8 cellular contexts compared by ENCODE assay signal in genomic region chr9:114156311-114156657, GRCh38. TPM values are rescaled to one million over a fixed set of nuclear protein-coding genes. Genes with fewer than 3 reads are reported as not detected.
DNase-seq lines count a peak whose midpoint lies in the region; ATAC-seq and TF ChIP-seq lines count a peak whose summit lies in the region.

No MANE protein-coding gene starts in this region.

- H3K9ac ChIP-seq in skeletal muscle tissue (ENCODE audit: low read depth in 1 of 3, low read length in 3 of 3) = peak overlapping the region; percentile 63 to 74 (median 71)

- peak overlapping the region; percentile 88 for H3K4me2 ChIP-seq in hepatocyte

- peak overlapping the region; percentile 81 for H3K4me3 Mint-ChIP-seq in activated naive CD4-positive, alpha-beta T cell treated with anti-CD3 and anti-CD28 coated beads for 36 hours

- no peaks in the 10 kb centered on the region for H3K36me3 ChIP-seq in hepatocyte (replicated peaks; ENCODE audit: insufficient read depth, low read depth)
- H3K36me3 ChIP-seq in skeletal muscle tissue (ENCODE audit: control insufficient read depth in 3 of 3, insufficient read depth in 3 of 3, low read length in 3 of 3) = no peaks in the 10 kb centered on the region

- CTCF ChIA-PET in activated naive CD4-positive, alpha-beta T cell treated with anti-CD3 and anti-CD28 coated beads for 36 hours (lab: Charles Lee) = interaction anchor here (1.9 to 5.6 kb wide), 3 partner anchors 48 to 135 kb away, joined by 7 to 38 read pairs (median 13); no protein-coding TSS in a partner anchor

- H3K27me3 Mint-ChIP-seq in activated naive CD4-positive, alpha-beta T cell treated with anti-CD3 and anti-CD28 coated beads for 36 hours (ENCODE audit: low read depth) = peaks cover 25% of the 10 kb centered on the region

- intact Hi-C loops in activated naive CD4-positive, alpha-beta T cell treated with anti-CD3 and anti-CD28 coated beads for 36 hours (cut with micrococcal nuclease) = loop anchor here (10.0 kb wide), 1 partner anchor 239 kb away; no protein-coding TSS in a partner anchor

- H3K36me3 Mint-ChIP-seq in activated naive CD4-positive, alpha-beta T cell treated with anti-CD3 and anti-CD28 coated beads for 36 hours (ENCODE audit: low read depth) = no peaks in the 10 kb centered on the region

- H3K4me1 Mint-ChIP-seq in activated naive CD4-positive, alpha-beta T cell treated with anti-CD3 and anti-CD28 coated beads for 36 hours (ENCODE audit: low read depth) = peaks cover 16% of the 10 kb centered on the region

- no peak for TF ChIP-seq CTCF in hepatocyte (IDR thresholded peaks at IDR 0.05; ENCODE audit: poor library complexity)

- peaks cover 14% of the 10 kb centered on the region for H4K20me1 ChIP-seq in hepatocyte (ENCODE audit: insufficient read depth, poor library complexity, severe bottlenecking)

- H3K9me3 ChIP-seq in hepatocyte (ENCODE audit: low read depth) (no peaks in the 10 kb centered on the region), skeletal muscle tissue (ENCODE audit: control insufficient read depth in 3 of 3, low read length in 3 of 3) (no peaks in the 10 kb centered on the region)

- H3K4me1 ChIP-seq in hepatocyte (ENCODE audit: insufficient read depth) = peaks cover 48% of the 10 kb centered on the region
- H3K4me1 ChIP-seq in skeletal muscle tissue (ENCODE audit: control insufficient read depth in 3 of 3, insufficient read depth in 3 of 3, low read length in 3 of 3) = peaks cover 18 to 34% (median 20%) of the 10 kb centered on the region in 3 donors

- peaks cover 52% of the 10 kb centered on the region for H3K79me2 ChIP-seq in hepatocyte

- H3K27me3 ChIP-seq in hepatocyte (no peaks in the 10 kb centered on the region), skeletal muscle tissue (ENCODE audit: control insufficient read depth in 3 of 3, insufficient read depth in 3 of 3, low read length in 3 of 3) (peaks cover 13 to 27% (median 15%) of the 10 kb centered on the region in 3 donors)

- H3K4me3 ChIP-seq in hepatocyte (peak overlapping the region; percentile 98), skeletal muscle tissue (ENCODE audit: low read length in 3 of 3) (peak overlapping the region; percentile 54 to 60 (median 56))

- DNase-seq in NAMALWA (ENCODE audit: low spot score) (peak; percentile 16), hepatocyte (ENCODE audit: low spot score) (peak; percentile 50), NCI-H1930 (lab: John Stamatoyannopoulos, UW) (no peak), NCI-H187 (lab: John Stamatoyannopoulos, UW) (no peak)
- peak; percentile 43 for DNase-seq in activated naive CD4-positive, alpha-beta T cell treated with anti-CD3 and anti-CD28 coated beads for 36 hours
- no peak for DNase-seq in stimulated activated CD8-positive, alpha-beta memory T cell treated with anti-CD3 and anti-CD28 coated beads, Interleukin-4, amount 100 ng/mL, for 48 hours

- H3K27ac ChIP-seq in hepatocyte = peak overlapping the region; percentile 90
- peak overlapping the region; percentile 66 for H3K27ac ChIP-seq in skeletal muscle tissue (ENCODE audit: low read depth, low read length)

- peak overlapping the region; percentile 62 for H3K27ac Mint-ChIP-seq in activated naive CD4-positive, alpha-beta T cell treated with anti-CD3 and anti-CD28 coated beads for 36 hours

- ATAC-seq in HG03095 (IDR thresholded peaks at IDR 0.05; ENCODE audit: unreplicated experiment) = no peak

- no peaks in the 10 kb centered on the region for H3K9me2 ChIP-seq in hepatocyte (replicated peaks; ENCODE audit: insufficient read depth)

- H2AFZ ChIP-seq in hepatocyte = peak overlapping the region; percentile 76

- no peaks in the 10 kb centered on the region for H3K9me3 Mint-ChIP-seq in activated naive CD4-positive, alpha-beta T cell treated with anti-CD3 and anti-CD28 coated beads for 36 hours

- 2% methylated on average over 17 of the region's 19 CpGs for WGBS in hepatocyte (ENCODE audit: low lambda C conversion rate, missing lambda C conversion rate)

RNA-seq across cellular contexts. Expression of gene COL27A1, which starts 0.9 kb away (rescaled TPM):
- total RNA-seq in activated naive CD4-positive, alpha-beta T cell treated with anti-CD3 and anti-CD28 coated beads for 36 hours = 10 to 100 TPM in 1 of 2 experiments, 1 to 10 TPM in 1; 7.0 to 10.6 TPM
- 30.8 and 47.0 TPM in 2 replicates for total RNA-seq in hepatocyte
- polyA plus RNA-seq in hepatocyte = 44.6 and 55.2 TPM in 2 replicates
- 8.9 TPM for total RNA-seq in skeletal muscle tissue

RNA-seq across cellular contexts. Expression of gene KIF12, which starts 57.2 kb away (rescaled TPM):
- total RNA-seq in activated naive CD4-positive, alpha-beta T cell treated with anti-CD3 and anti-CD28 coated beads for 36 hours = not detected
- total RNA-seq in hepatocyte (31.9 and 39.9 TPM in 2 replicates), skeletal muscle tissue (not detected)
- polyA plus RNA-seq in hepatocyte = 96.5 and 97.3 TPM in 2 replicates

Comparison
In these comparisons a context has a peak if more than half of its experiments do, and no peak if none do; other contexts are left out.
1. DNase-seq: peak in NAMALWA (single experiment), activated naive CD4-positive, alpha-beta T cell treated with anti-CD3 and anti-CD28 coated beads for 36 hours (single experiment) and hepatocyte (single experiment); none in NCI-H1930 (0 of 2), stimulated activated CD8-positive, alpha-beta memory T cell treated with anti-CD3 and anti-CD28 coated beads, Interleukin-4, amount 100 ng/mL, for 48 hours (single experiment) and NCI-H187 (0 of 2).
2. RNA of gene KIF12, which starts 57.2 kb away (total RNA-seq): 31.9 to 39.9 TPM in hepatocyte; not detected in activated naive CD4-positive, alpha-beta T cell treated with anti-CD3 and anti-CD28 coated beads for 36 hours and not detected in skeletal muscle tissue (single experiment); every median in the first group is over 10 times any median in the second.